In genomic region chr11:120539681-120540369, GRCh38 we compare ENCODE assay signal across 13 cellular contexts. TPM values are rescaled to one million over a fixed set of nuclear protein-coding genes. Genes with fewer than 3 reads are reported as not detected.
DNase-seq lines count a peak whose midpoint lies in the region; ATAC-seq and TF ChIP-seq lines count a peak whose summit lies in the region.
"Had no signal": no experiment of that assay in that cellular context is flagged by ENCODE, and none has a peak within 500 bp of the region (broad histone marks: within the 10 kb centered on the region; RNA-seq: fewer than 3 reads in every experiment).

No MANE protein-coding gene starts in this region.

- peaks cover 10% of the 10 kb centered on the region for H3K36me3 Mint-ChIP-seq in Caco-2 (ENCODE audit: insufficient read depth, unreplicated experiment)
- H3K36me3 Mint-ChIP-seq: CD8-positive, alpha-beta memory T cell had no signal

- H2BK15ac ChIP-seq in IMR-90 (ENCODE audit: low read depth, low read length) = no peak overlapping the region

- no peak overlapping the region for H2AK5ac ChIP-seq in IMR-90 (ENCODE audit: low read depth, low read length)

- TF ChIP-seq RAD21 in IMR-90 (IDR thresholded peaks at IDR 0.05; ENCODE audit: low read length) = no peak

- in situ Hi-C loops in IMR-90 (cut with MboI; ENCODE audit: low sequenced_read_pairs) = no loop called here

- H3K79me2 ChIP-seq in PC-9 (ENCODE audit: low read depth) = no peaks in the 10 kb centered on the region

- TF ChIP-seq CTCF in Caco-2 (IDR thresholded peaks at IDR 0.05; ENCODE audit: insufficient read depth in 1 of 2, low read depth in 1 of 2, low read length in 1 of 2, severe bottlenecking in 1 of 2, unreplicated experiment in 1 of 2) (no peak), IMR-90 (conservative IDR thresholded peaks at IDR 0.05; ENCODE audit: low read depth, low read length) (no peak), PC-9 (conservative IDR thresholded peaks at IDR 0.05) (no peak), kidney epithelial cell (IDR thresholded peaks at IDR 0.05; ENCODE audit: insufficient read depth, low read length, poor library complexity, severe bottlenecking) (no peak)

- no peaks in the 10 kb centered on the region for H4K20me1 ChIP-seq in IMR-90 (ENCODE audit: insufficient read depth, low read length)
- H4K20me1 ChIP-seq in PC-9 (ENCODE audit: insufficient read depth) = no peaks in the 10 kb centered on the region

- H3K27ac Mint-ChIP-seq in Caco-2 (ENCODE audit: unreplicated experiment) = peak overlapping the region; percentile 65
- H3K27ac Mint-ChIP-seq: activated CD8-positive, alpha-beta T cell treated with anti-CD3 and anti-CD28 coated beads, Interleukin-2, amount 10 ng/mL, durations not matched to agents 7 days and 5 days; CD8-positive, alpha-beta memory T cell; T-helper 1 cell treated with Interleukin-12 subunit alpha and Interleukin-12 subunit beta and Interleukin-4 antibody, amounts not matched to agents 30 μg/mL and 1 μg/mL, for 36 hours had no signal

- H3K4me1 ChIP-seq in Caco-2 (peaks cover 19% of the 10 kb centered on the region), IMR-90 (ENCODE audit: control insufficient read depth, insufficient read depth, low read length) (peaks cover 3% of the 10 kb centered on the region; the same call in 1 of the 2 replicates), PC-9 (replicated peaks; ENCODE audit: insufficient read depth) (no peaks in the 10 kb centered on the region)

- H3K4ac ChIP-seq in IMR-90 (ENCODE audit: low read depth, low read length) = no peak overlapping the region

- DNase-seq in Caco-2 (no peak), IMR-90 (peak; percentile 67), PC-9 (peak; percentile 48 to 71), kidney epithelial cell (ENCODE audit: low read depth) (peak; percentile 48), head of caudate nucleus (no peak), DMS53 treated with DMSO at 0.1 percent for 48 hours (lab: John Stamatoyannopoulos, UW; ENCODE audit: unreplicated experiment) (no peak)
- DNase-seq in activated CD4-positive, CD25-positive, alpha-beta regulatory T cell treated with anti-CD3 and anti-CD28 coated beads, Interleukin-2, amount 50 U/mL, for 72 hours = no peak
- DNase-seq: activated CD8-positive, alpha-beta T cell treated with anti-CD3 and anti-CD28 coated beads, Interleukin-2, amount 10 ng/mL, durations not matched to agents 7 days and 5 days; activated naive CD4-positive, alpha-beta T cell treated with Interleukin-2 at 50 U/mL for 16 hours; CD8-positive, alpha-beta memory T cell; foreskin fibroblast had no signal

- ATAC-seq in IMR-90 (ENCODE audit: low read depth) = no peak
- no peak for ATAC-seq in GM21717 (IDR thresholded peaks at IDR 0.05; ENCODE audit: unreplicated experiment)
- ATAC-seq: activated CD8-positive, alpha-beta T cell treated with anti-CD3 and anti-CD28 coated beads, Interleukin-2, amount 10 ng/mL, durations not matched to agents 7 days and 5 days had no signal

- H3K27me3 ChIP-seq in Caco-2 (replicated peaks; ENCODE audit: control insufficient read depth, insufficient read depth, low read length) (no peaks in the 10 kb centered on the region; the same call in 1 of the 2 replicates), IMR-90 (ENCODE audit: control insufficient read depth, insufficient read depth, low read length) (no peaks in the 10 kb centered on the region), PC-9 (ENCODE audit: insufficient read depth, low read depth) (peaks cover 36% of the 10 kb centered on the region), kidney epithelial cell (ENCODE audit: control insufficient read depth, insufficient read depth, low read length) (no peaks in the 10 kb centered on the region)

- no peaks in the 10 kb centered on the region for H3K27me3 Mint-ChIP-seq in Caco-2 (ENCODE audit: insufficient read depth, unreplicated experiment)

- H4K91ac ChIP-seq in IMR-90 (ENCODE audit: insufficient read depth, low read depth, low read length) = no peak overlapping the region

- no peak overlapping the region for H3K4me2 ChIP-seq in IMR-90 (ENCODE audit: low read depth, low read length)
- no peak overlapping the region for H3K4me2 ChIP-seq in PC-9

- H2BK120ac ChIP-seq in IMR-90 (ENCODE audit: low read depth, low read length) = no peak overlapping the region

- no peak for TF ChIP-seq POLR2A in IMR-90 (IDR thresholded peaks at IDR 0.05; ENCODE audit: low read depth, low read length)

- no peak overlapping the region for H2BK5ac ChIP-seq in IMR-90 (ENCODE audit: low read depth, low read length, poor library complexity, severe bottlenecking)

- no peak overlapping the region for H2AK9ac ChIP-seq in IMR-90 (replicated peaks; ENCODE audit: low read depth, low read length, poor library complexity)

- no peak overlapping the region for H2BK20ac ChIP-seq in IMR-90 (ENCODE audit: low read depth, low read length)

- no TSS peak for BruUV-seq in Caco-2 (replicated peaks; lab: Mats Ljungman, UMichigan)
- BruUV-seq in IMR-90 (replicated peaks; lab: Mats Ljungman, UMichigan) = no TSS peak
- BruUV-seq in PC-9 (replicated peaks; lab: Mats Ljungman, UMichigan) = no TSS peak

- no peaks in the 10 kb centered on the region for H3K36me3 ChIP-seq in Caco-2 (ENCODE audit: control insufficient read depth, insufficient read depth, low read length)
- no peaks in the 10 kb centered on the region for H3K36me3 ChIP-seq in IMR-90 (ENCODE audit: control insufficient read depth, insufficient read depth, low read length)
- H3K36me3 ChIP-seq in PC-9 (ENCODE audit: low read depth) = no peaks in the 10 kb centered on the region
- H3K36me3 ChIP-seq in kidney epithelial cell (ENCODE audit: control insufficient read depth, insufficient read depth, low read length) = no peaks in the 10 kb centered on the region

- H3K56ac ChIP-seq in IMR-90 (ENCODE audit: extremely low read depth, insufficient read depth, low read length) = no peak overlapping the region

- peaks cover 19% of the 10 kb centered on the region for H3K4me1 Mint-ChIP-seq in Caco-2 (ENCODE audit: low read depth, unreplicated experiment)
- H3K4me1 Mint-ChIP-seq: CD8-positive, alpha-beta memory T cell had no signal

- dilution Hi-C loops in IMR-90 (cut with HindIII; ENCODE audit: low sequenced_read_pairs, unreplicated experiment) = no loop called here

- no peak overlapping the region for H3K18ac ChIP-seq in IMR-90 (ENCODE audit: low read depth, low read length)

- no peak overlapping the region for H4K5ac ChIP-seq in IMR-90 (ENCODE audit: low read depth, low read length)

- no peak overlapping the region for H3K9ac ChIP-seq in IMR-90 (ENCODE audit: low read depth, low read length)

- H4K8ac ChIP-seq in IMR-90 (ENCODE audit: low read depth in 2 of 2, low read length in 2 of 2) = no peak overlapping the region

- 0 out of 2 replicates have a peak overlapping the region, but pooled peaks have one; percentile 28 for H3K14ac ChIP-seq in IMR-90 (replicated peaks; ENCODE audit: low read depth, low read length)

- CTCF ChIA-PET in Caco-2 (lab: Charles Lee) = interaction anchor here (1.8 kb wide), 1 partner anchor 145 kb away, joined by 8 read pairs; no protein-coding TSS in a partner anchor
- CTCF ChIA-PET in IMR-90 (lab: Yijun Ruan, JAX) = interaction anchor here (0.8 kb wide), 1 partner anchor 22 kb away, joined by 3 read pairs; no protein-coding TSS in a partner anchor
- CTCF ChIA-PET in PC-9 (lab: Charles Lee) = no interaction called here

- no peak overlapping the region for H3K23ac ChIP-seq in IMR-90 (ENCODE audit: low read depth, low read length)

- H3K4me3 Mint-ChIP-seq in Caco-2 (ENCODE audit: unreplicated experiment) = no peak overlapping the region
- H3K4me3 Mint-ChIP-seq: activated CD8-positive, alpha-beta T cell treated with anti-CD3 and anti-CD28 coated beads, Interleukin-2, amount 10 ng/mL, durations not matched to agents 7 days and 5 days; CD8-positive, alpha-beta memory T cell; T-helper 1 cell treated with Interleukin-12 subunit alpha and Interleukin-12 subunit beta and Interleukin-4 antibody, amounts not matched to agents 30 μg/mL and 1 μg/mL, for 36 hours had no signal

- no peaks in the 10 kb centered on the region for H3F3A ChIP-seq in PC-9 (ENCODE audit: insufficient read depth, low read depth)

- H3K9me2 ChIP-seq in PC-9 (ENCODE audit: insufficient read depth) = no peaks in the 10 kb centered on the region

- H3K27ac ChIP-seq in IMR-90 (ENCODE audit: insufficient read depth, low read length) (no peak overlapping the region), PC-9 (no peak overlapping the region)

- H3K79me1 ChIP-seq in IMR-90 (ENCODE audit: low read depth in 1 of 2, low read length in 2 of 2) = no peaks in the 10 kb centered on the region

- H3K9me1 ChIP-seq in IMR-90 (ENCODE audit: insufficient read depth, low read length) = no peaks in the 10 kb centered on the region

- 85% methylated on average over 4 of the region's 9 CpGs; no CpG with 5 or more reads in 1 of the 2 experiments for WGBS in IMR-90 (ENCODE audit: extremely low coverage in 2 of 2, insufficient read length in 1 of 2), 2 experiments

- peaks cover 16% of the 10 kb centered on the region for H3K9me3 Mint-ChIP-seq in Caco-2 (ENCODE audit: unreplicated experiment)
- H3K9me3 Mint-ChIP-seq: CD8-positive, alpha-beta memory T cell; T-helper 1 cell treated with Interleukin-12 subunit alpha and Interleukin-12 subunit beta and Interleukin-4 antibody, amounts not matched to agents 30 μg/mL and 1 μg/mL, for 36 hours had no signal

- intact Hi-C loops in Caco-2 (cut with micrococcal nuclease; ENCODE audit: unreplicated experiment) (loop anchor here (2.0 kb wide), 1 partner anchor 23 kb away; no protein-coding TSS in a partner anchor), IMR-90 (cut with micrococcal nuclease) (loop anchor here (10.0 kb wide), 1 partner anchor 175 kb away; no protein-coding TSS in a partner anchor), PC-9 (cut with micrococcal nuclease; ENCODE audit: unreplicated experiment) (loop anchor here (10.0 kb wide), 1 partner anchor 925 kb away; no protein-coding TSS in a partner anchor), head of caudate nucleus (cut with DNase I) (no loop called here)

- H3K4me3 ChIP-seq in Caco-2 (ENCODE audit: low read depth, low read length) = no peak overlapping the region
- H3K4me3 ChIP-seq in IMR-90 (ENCODE audit: insufficient read depth, low read depth, low read length) = no peak overlapping the region
- no peak overlapping the region for H3K4me3 ChIP-seq in PC-9
- H3K4me3 ChIP-seq in kidney epithelial cell (ENCODE audit: low read depth, low read length) = no peak overlapping the region

- POLR2A ChIA-PET in Caco-2 (lab: Charles Lee) (no interaction called here), IMR-90 (lab: Charles Lee; ENCODE audit: unreplicated experiment) (no interaction called here), PC-9 (lab: Charles Lee; ENCODE audit: unreplicated experiment) (interaction anchor here (0.5 kb wide), 1 partner anchor 12 kb away, joined by 5 read pairs; no protein-coding TSS in a partner anchor)

- 0 out of 2 replicates have a peak, but pooled peaks cover 4% of the 10 kb centered on the region for H3K9me3 ChIP-seq in Caco-2
- H3K9me3 ChIP-seq in IMR-90 (ENCODE audit: control insufficient read depth, insufficient read depth, low read length) = no peaks in the 10 kb centered on the region
- H3K9me3 ChIP-seq in PC-9 (ENCODE audit: insufficient read depth, low read depth) = 0 out of 2 replicates have a peak, but pooled peaks cover 7% of the 10 kb centered on the region

- H2AFZ ChIP-seq in IMR-90 (replicated peaks; ENCODE audit: low read length, poor library complexity) (peak overlapping the region; percentile 24), PC-9 (no peak overlapping the region)

RNA-seq across cellular contexts. Expression of gene GRIK4, which starts 28.3 kb away (rescaled TPM):
- total RNA-seq in Caco-2 (2022) (2.0 and 3.6 TPM in 2 replicates), IMR-90 (2012; rRNA removed) (under 0.01 and 0.18 TPM in 2 replicates), PC-9 (2021) (not detected in 2 replicates), kidney epithelial cell (0.14 and 0.17 TPM in 2 replicates)
- polyA plus RNA-seq in IMR-90 (2012; rRNA removed) = 0.29 and 0.38 TPM in 2 replicates
- 0.25 and 0.36 TPM in 2 replicates for polyA plus RNA-seq in IMR-90 (2012; cell fraction: cytosol; rRNA removed)
- 0.39 and 0.41 TPM in 2 replicates for polyA plus RNA-seq in IMR-90 (2012; cell fraction: nucleus; rRNA removed; ENCODE audit: low replicate concordance)
- total RNA-seq: activated CD8-positive, alpha-beta T cell treated with anti-CD3 and anti-CD28 coated beads, Interleukin-2, amount 10 ng/mL, durations not matched to agents 7 days and 5 days had no signal
- polyA plus RNA-seq: CD8-positive, alpha-beta memory T cell had no signal

Comparison
In these comparisons a context has a peak if more than half of its experiments do, and no peak if none do; other contexts are left out.
1. DNase-seq: peak in IMR-90 (single experiment), PC-9 (2 of 2) and kidney epithelial cell (single experiment); none in Caco-2 (0 of 2), head of caudate nucleus (0 of 42), activated CD4-positive, CD25-positive, alpha-beta regulatory T cell treated with anti-CD3 and anti-CD28 coated beads, Interleukin-2, amount 50 U/mL, for 72 hours (single experiment) and DMS53 treated with DMSO at 0.1 percent for 48 hours (single experiment).